Comparison of ENCODE assay signal across 9 cellular contexts in the genomic region with DNA sequence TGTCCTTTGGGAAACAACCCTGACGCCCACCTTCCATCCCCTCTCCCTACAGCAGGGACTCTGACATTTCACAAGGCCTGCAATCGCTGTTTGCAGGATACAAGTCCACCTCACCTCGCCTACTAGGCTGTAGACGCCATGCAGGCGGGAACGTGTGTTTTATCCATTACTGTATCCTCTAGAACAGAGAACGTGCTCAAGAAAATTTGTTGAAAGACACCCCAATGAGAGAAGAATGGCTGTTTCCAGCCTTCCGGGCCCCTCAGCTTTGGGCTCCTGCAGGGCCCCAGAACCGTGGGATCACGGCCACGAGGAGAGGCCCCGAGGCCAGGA. TPM values are rescaled to one million over a fixed set of nuclear protein-coding genes. Genes with fewer than 3 reads are reported as not detected.
DNase-seq lines count a peak whose midpoint lies in the region; ATAC-seq and TF ChIP-seq lines count a peak whose summit lies in the region.
"Had no signal": no experiment of that assay in that cellular context is flagged by ENCODE, and none has a peak within 500 bp of the region (broad histone marks: within the 10 kb centered on the region; RNA-seq: fewer than 3 reads in every experiment).

No MANE protein-coding gene starts in this region.

- no peak for TF ChIP-seq POLR2A in GM18505 (IDR thresholded peaks at IDR 0.05; ENCODE audit: borderline replicate concordance, extremely low read depth, insufficient read depth, insufficient read length)

- peaks cover 42% of the 10 kb centered on the region for H3K36me3 Mint-ChIP-seq in activated CD4-positive, alpha-beta T cell treated with anti-CD3 and anti-CD28 coated beads for 36 hours (ENCODE audit: low read depth)
- H3K36me3 Mint-ChIP-seq in activated naive CD8-positive, alpha-beta T cell treated with anti-CD3 and anti-CD28 coated beads for 36 hours = peaks cover 30% of the 10 kb centered on the region

- intact Hi-C loops in activated CD4-positive, alpha-beta T cell treated with anti-CD3 and anti-CD28 coated beads for 36 hours (cut with DNase I, micrococcal nuclease) = loop anchor here (5.0 kb wide), 7 partner anchors 70 to 1000 kb away; a partner anchor contains a TSS

- DNase-seq in activated CD4-positive, alpha-beta T cell treated with anti-CD3 and anti-CD28 coated beads for 36 hours = no peak
- no peak for DNase-seq in activated CD4-positive, alpha-beta T cell treated with anti-CD3 and anti-CD28 coated beads, Interleukin-2, amount 50 U/mL, for 1 hour
- DNase-seq in activated naive CD8-positive, alpha-beta T cell treated with anti-CD3 and anti-CD28 coated beads for 36 hours = no peak
- DNase-seq in inferior parietal cortex (ENCODE audit: extremely low spot score) = peak; percentile 43
- peak; percentile 57 for DNase-seq in superior temporal gyrus (ENCODE audit: extremely low spot score)
- DNase-seq in NCI-H2029 (lab: John Stamatoyannopoulos, UW) = no peak
- DNase-seq: DMS79 had no signal

- H3K9me3 Mint-ChIP-seq in activated CD4-positive, alpha-beta T cell treated with anti-CD3 and anti-CD28 coated beads for 36 hours (ENCODE audit: low read depth) = no peaks in the 10 kb centered on the region
- no peaks in the 10 kb centered on the region for H3K9me3 Mint-ChIP-seq in activated naive CD8-positive, alpha-beta T cell treated with anti-CD3 and anti-CD28 coated beads for 36 hours

- POLR2A ChIA-PET in activated CD4-positive, alpha-beta T cell treated with anti-CD3 and anti-CD28 coated beads for 36 hours (lab: Charles Lee) = no interaction called here

- peak overlapping the region; percentile 63 for H3K27ac Mint-ChIP-seq in activated CD4-positive, alpha-beta T cell treated with anti-CD3 and anti-CD28 coated beads for 36 hours
- peak overlapping the region; percentile 79 for H3K27ac Mint-ChIP-seq in activated naive CD8-positive, alpha-beta T cell treated with anti-CD3 and anti-CD28 coated beads for 36 hours

- no peaks in the 10 kb centered on the region for H3K27me3 Mint-ChIP-seq in activated CD4-positive, alpha-beta T cell treated with anti-CD3 and anti-CD28 coated beads for 36 hours
- no peaks in the 10 kb centered on the region for H3K27me3 Mint-ChIP-seq in activated naive CD8-positive, alpha-beta T cell treated with anti-CD3 and anti-CD28 coated beads for 36 hours

- peak overlapping the region; percentile 74 for H3K4me3 Mint-ChIP-seq in activated CD4-positive, alpha-beta T cell treated with anti-CD3 and anti-CD28 coated beads for 36 hours
- peak overlapping the region; percentile 26 for H3K4me3 Mint-ChIP-seq in activated naive CD8-positive, alpha-beta T cell treated with anti-CD3 and anti-CD28 coated beads for 36 hours

- CTCF ChIA-PET in activated CD4-positive, alpha-beta T cell treated with anti-CD3 and anti-CD28 coated beads for 36 hours (lab: Charles Lee) = interaction anchor here (0.5 to 1.8 kb wide), 4 partner anchors 12 to 204 kb away, joined by 3 to 7 read pairs (median 3); no protein-coding TSS in a partner anchor

- ATAC-seq in activated CD4-positive, alpha-beta T cell treated with anti-CD3 and anti-CD28 coated beads for 36 hours = no peak
- ATAC-seq in HG03457 (IDR thresholded peaks at IDR 0.05; ENCODE audit: unreplicated experiment) (no peak), GM18505 (IDR thresholded peaks at IDR 0.05; ENCODE audit: unreplicated experiment) (no peak)

- peaks cover 68% of the 10 kb centered on the region for H3K4me1 Mint-ChIP-seq in activated CD4-positive, alpha-beta T cell treated with anti-CD3 and anti-CD28 coated beads for 36 hours
- H3K4me1 Mint-ChIP-seq in activated naive CD8-positive, alpha-beta T cell treated with anti-CD3 and anti-CD28 coated beads for 36 hours = peaks cover 48% of the 10 kb centered on the region

RNA-seq across cellular contexts. Expression of a gene that starts 1.5 kb away (rescaled TPM):
- total RNA-seq in activated CD4-positive, alpha-beta T cell treated with anti-CD3 and anti-CD28 coated beads for 36 hours = 1 to 10 TPM; 2.7 to 3.4 TPM
- 1 to 10 TPM; 5.6 to 6.5 TPM for total RNA-seq in activated naive CD8-positive, alpha-beta T cell treated with anti-CD3 and anti-CD28 coated beads for 36 hours

RNA-seq across cellular contexts. Expression of a gene that starts 8.4 kb away (rescaled TPM):
- 1,000 to 10,000 TPM; 1,648 to 1,818 TPM for total RNA-seq in activated CD4-positive, alpha-beta T cell treated with anti-CD3 and anti-CD28 coated beads for 36 hours
- total RNA-seq in activated naive CD8-positive, alpha-beta T cell treated with anti-CD3 and anti-CD28 coated beads for 36 hours = 1,000 to 10,000 TPM; 1,601 to 1,608 TPM

Comparison
In these comparisons a context has a peak if more than half of its experiments do, and no peak if none do; other contexts are left out.
1. DNase-seq: peak in inferior parietal cortex (single experiment) and superior temporal gyrus (single experiment); none in activated CD4-positive, alpha-beta T cell treated with anti-CD3 and anti-CD28 coated beads for 36 hours (single experiment), activated CD4-positive, alpha-beta T cell treated with anti-CD3 and anti-CD28 coated beads, Interleukin-2, amount 50 U/mL, for 1 hour (single experiment), activated naive CD8-positive, alpha-beta T cell treated with anti-CD3 and anti-CD28 coated beads for 36 hours (single experiment) and NCI-H2029 (single experiment).